In the genomic region with DNA sequence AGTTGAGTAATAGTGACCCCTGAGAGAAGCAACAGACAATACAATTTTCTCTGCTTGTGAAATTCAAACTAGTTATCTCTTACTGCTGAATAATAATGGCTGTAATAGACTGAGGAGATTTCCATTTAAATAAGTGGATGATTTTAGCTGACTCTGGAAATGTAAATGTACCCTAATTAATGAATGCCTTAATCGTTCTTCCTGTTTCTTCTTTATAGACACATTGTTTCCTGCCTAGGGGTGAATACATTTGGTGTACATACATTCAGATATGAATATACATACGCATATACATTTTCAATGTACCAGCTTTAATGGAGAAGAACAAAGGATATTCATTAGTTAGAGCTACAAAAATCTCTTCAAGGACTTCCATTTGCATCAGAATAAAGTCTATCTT, we compare ENCODE assay signal across 1 cellular context.
TF ChIP-seq lines count a peak whose summit lies in the region.

No MANE protein-coding gene starts in this region.

TF ChIP-seq in GM23338, 12 proteins besides CTCF, POLR2A, EP300 and RAD21 (continued from another document):
- no peak for TF ChIP-seq NANOG (IDR thresholded peaks at IDR 0.05; ENCODE audit: borderline replicate concordance)
